In the genomic region with DNA sequence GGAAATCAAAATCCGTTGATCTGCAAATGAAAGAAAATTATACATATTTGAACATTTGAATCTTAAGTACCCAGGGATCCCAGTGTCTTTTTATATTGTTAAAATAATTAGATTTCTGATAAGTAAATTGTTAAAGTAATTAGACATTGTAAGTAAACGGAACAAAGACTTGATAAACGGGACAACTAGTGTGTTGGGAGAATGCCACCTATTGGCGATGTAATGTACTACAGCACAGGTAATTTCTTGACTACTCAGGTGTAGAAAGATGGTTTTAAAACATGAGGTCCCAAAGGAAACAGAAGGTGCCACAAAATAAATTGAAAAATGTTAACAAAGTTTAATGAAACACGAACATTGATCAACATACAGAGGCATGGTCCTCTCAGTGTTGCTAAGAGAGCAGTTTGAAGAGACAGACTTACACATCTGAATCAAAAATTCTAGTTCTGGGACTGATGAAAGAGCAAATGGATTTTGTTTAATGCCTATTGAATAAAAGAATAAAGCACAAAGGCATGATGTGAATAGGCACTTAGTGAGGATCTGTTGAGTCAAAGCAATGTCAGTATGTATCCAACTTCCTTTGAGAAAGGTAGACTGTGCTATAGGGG, we compare ENCODE assay signal across 9 cellular contexts.
DNase-seq lines count a peak whose midpoint lies in the region; ATAC-seq and TF ChIP-seq lines count a peak whose summit lies in the region.
"Had no signal": no experiment of that assay in that cellular context is flagged by ENCODE, and none has a peak within 500 bp of the region (broad histone marks: within the 10 kb centered on the region; RNA-seq: fewer than 3 reads in every experiment).

No MANE protein-coding gene starts in this region.

- peaks cover 36% of the 10 kb centered on the region for H3K36me3 Mint-ChIP-seq in HFFc6 (ENCODE audit: low read depth)
- H3K36me3 Mint-ChIP-seq: activated naive CD8-positive, alpha-beta T cell had no signal

- ATAC-seq in HG02973 (IDR thresholded peaks at IDR 0.05; ENCODE audit: unreplicated experiment), result no peak

- peak overlapping the region; percentile 18 for H3K27ac Mint-ChIP-seq in HFFc6
- H3K27ac Mint-ChIP-seq: activated naive CD8-positive, alpha-beta T cell had no signal

- TF ChIP-seq CTCF in HFFc6 (IDR thresholded peaks at IDR 0.05), result peak; percentile 87
- TF ChIP-seq CTCF in choroid plexus epithelial cell (conservative IDR thresholded peaks at IDR 0.05; ENCODE audit: low read depth, low read length), result peak; percentile 67

- DNase-seq in activated gamma-delta T cell treated with Interleukin-2 at 50 U/mL for 16 hours, result peak; percentile 7
- DNase-seq in activated gamma-delta T cell (lab: John Stamatoyannopoulos, UW), result no peak
- DNase-seq in HFFc6, result no peak
- DNase-seq in NCI-H748 treated with DMSO at 0.1 percent for 48 hours (lab: John Stamatoyannopoulos, UW), result peak; percentile 45
- peak; percentile 72 for DNase-seq in choroid plexus epithelial cell (ENCODE audit: low read depth)
- peak; percentile 55 for DNase-seq in midbrain (lab: John Stamatoyannopoulos, UW)
- DNase-seq in NCI-H1048 (lab: John Stamatoyannopoulos, UW), result no peak

- H3K4me3 ChIP-seq in choroid plexus epithelial cell (ENCODE audit: low read depth, low read length), result no peak overlapping the region

- no peak overlapping the region for H3K4me3 Mint-ChIP-seq in HFFc6
- H3K4me3 Mint-ChIP-seq: activated naive CD8-positive, alpha-beta T cell had no signal

- no peaks in the 10 kb centered on the region for H3K9me3 Mint-ChIP-seq in HFFc6

- peaks cover 43% of the 10 kb centered on the region for H3K4me1 Mint-ChIP-seq in HFFc6 (ENCODE audit: low read depth)

- H3K27me3 Mint-ChIP-seq in HFFc6 (ENCODE audit: insufficient read depth), result peaks cover 5% of the 10 kb centered on the region
- H3K27me3 Mint-ChIP-seq: activated naive CD8-positive, alpha-beta T cell had no signal

Comparison
In these comparisons a context has a peak if more than half of its experiments do, and no peak if none do; other contexts are left out.
1. DNase-seq: peak in activated gamma-delta T cell treated with Interleukin-2 at 50 U/mL for 16 hours (single experiment), NCI-H748 treated with DMSO at 0.1 percent for 48 hours (single experiment), choroid plexus epithelial cell (single experiment) and midbrain (single experiment); none in activated gamma-delta T cell (single experiment), HFFc6 (single experiment) and NCI-H1048 (single experiment).